ENCODE assay signal across 12 cellular contexts in genomic region chr11:8283510-8284272, GRCh38. TPM values are rescaled to one million over a fixed set of nuclear protein-coding genes. Genes with fewer than 3 reads are reported as not detected.
DNase-seq lines count a peak whose midpoint lies in the region; FAIRE-seq and TF ChIP-seq lines count a peak whose summit lies in the region.
"Had no signal": no experiment of that assay in that cellular context is flagged by ENCODE, and none has a peak within 500 bp of the region (broad histone marks: within the 10 kb centered on the region; RNA-seq: fewer than 3 reads in every experiment).

No MANE protein-coding gene starts in this region.

- peak; percentile 24 for DNase-seq in DMS153 treated with DMSO at 0.1 percent for 48 hours (lab: John Stamatoyannopoulos, UW; ENCODE audit: unreplicated experiment)
- DNase-seq in NCI-H2107 (lab: John Stamatoyannopoulos, UW), result peak; percentile 48
- DNase-seq in neural crest cell (ENCODE audit: low read depth, low spot score), result peak; percentile 43
- DNase-seq in activated gamma-delta T cell (lab: John Stamatoyannopoulos, UW), result no peak
- no peak for DNase-seq in A673 (ENCODE audit: low spot score)
- DNase-seq in kidney, result no peak
- no peak for DNase-seq in activated gamma-delta T cell treated with Interleukin-2 at 50 U/mL for 16 hours

- CTCF ChIA-PET in A673 (lab: Charles Lee), result no interaction called here

- H3K27me3 Mint-ChIP-seq in neural crest cell (ENCODE audit: low read depth), result no peaks in the 10 kb centered on the region

- peaks cover 7% of the 10 kb centered on the region for H3K27me3 ChIP-seq in ectodermal cell (ENCODE audit: control insufficient read depth, insufficient read depth, low read length, poor library complexity, severe bottlenecking)
- H3K27me3 ChIP-seq in A673 (replicated peaks; ENCODE audit: insufficient read depth, low read depth, low read length, poor library complexity), result peaks cover 60% of the 10 kb centered on the region

- H3K9me3 ChIP-seq in ectodermal cell (ENCODE audit: control insufficient read depth, low read length), result no peaks in the 10 kb centered on the region
- no peaks in the 10 kb centered on the region for H3K9me3 ChIP-seq in A673 (ENCODE audit: low read depth, low read length, poor library complexity, severe bottlenecking)
- no peaks in the 10 kb centered on the region for H3K9me3 ChIP-seq in kidney (ENCODE audit: control insufficient read depth in 1 of 2, low read length in 2 of 2)

- H3K4me3 Mint-ChIP-seq in neural crest cell, result peak overlapping the region; percentile 2
- H3K4me3 Mint-ChIP-seq: stimulated activated naive CD8-positive, alpha-beta T cell treated with anti-CD3 and anti-CD28 coated beads, Interleukin-15, Interleukin-2, amounts not matched to agents 100 ng/mL and 50 ng/mL, for 24 hours had no signal

- POLR2A ChIA-PET in A673 (lab: Charles Lee; ENCODE audit: low non-redundant PET), result no interaction called here

- TF ChIP-seq CTCF in neural crest cell (conservative IDR thresholded peaks at IDR 0.05) (no peak), A673 (conservative IDR thresholded peaks at IDR 0.05; ENCODE audit: low read depth, low read length) (no peak), kidney (IDR thresholded peaks at IDR 0.05; ENCODE audit: borderline replicate concordance, extremely low read depth, insufficient read depth) (no peak)

- intact Hi-C loops in A673 (cut with micrococcal nuclease; ENCODE audit: unreplicated experiment), result no loop called here
- intact Hi-C loops in kidney (cut with DNase I), result no loop called here

- no TSS peak for BruUV-seq in A673 (replicated peaks; lab: Mats Ljungman, UMichigan)

- no peaks in the 10 kb centered on the region for H3K9me3 Mint-ChIP-seq in neural crest cell
- H3K9me3 Mint-ChIP-seq: activated naive CD4-positive, alpha-beta T cell treated with anti-CD3 and anti-CD28 coated beads, Interleukin-2, amount 50 U/mL, for 72 hours; stimulated activated naive CD8-positive, alpha-beta T cell treated with anti-CD3 and anti-CD28 coated beads, Interleukin-15, Interleukin-2, amounts not matched to agents 100 ng/mL and 50 ng/mL, for 24 hours had no signal

- H3K9ac ChIP-seq in kidney (ENCODE audit: low read length in 2 of 2), result no peak overlapping the region

- H3K27ac Mint-ChIP-seq in neural crest cell (ENCODE audit: unreplicated experiment), result no peak overlapping the region
- H3K27ac Mint-ChIP-seq: activated naive CD4-positive, alpha-beta T cell treated with anti-CD3 and anti-CD28 coated beads, Interleukin-2, amount 50 U/mL, for 72 hours; stimulated activated naive CD8-positive, alpha-beta T cell treated with anti-CD3 and anti-CD28 coated beads, Interleukin-15, Interleukin-2, amounts not matched to agents 100 ng/mL and 50 ng/mL, for 24 hours had no signal

- H3K27ac ChIP-seq in ectodermal cell (ENCODE audit: insufficient read depth, low read depth, low read length, poor library complexity, severe bottlenecking) (peak overlapping the region; percentile 68), A673 (ENCODE audit: low read depth, low read length, poor library complexity, severe bottlenecking) (no peak overlapping the region), kidney (ENCODE audit: low read depth in 2 of 2, low read length in 2 of 2) (no peak overlapping the region)

- H3K36me3 Mint-ChIP-seq in neural crest cell (ENCODE audit: low read depth), result no peaks in the 10 kb centered on the region
- H3K36me3 Mint-ChIP-seq: activated naive CD4-positive, alpha-beta T cell treated with anti-CD3 and anti-CD28 coated beads, Interleukin-2, amount 50 U/mL, for 72 hours had no signal

- H3K4me1 Mint-ChIP-seq in neural crest cell, result peaks cover 15% of the 10 kb centered on the region

- WGBS in ectodermal cell, 2 experiments, result 13 to 14% methylated on average over 30 of the region's 30 CpGs

- no peaks in the 10 kb centered on the region for H3K36me3 ChIP-seq in ectodermal cell (ENCODE audit: control insufficient read depth, insufficient read depth, low read length)
- no peaks in the 10 kb centered on the region for H3K36me3 ChIP-seq in A673 (ENCODE audit: insufficient read depth, low read length, poor library complexity, severe bottlenecking)
- no peaks in the 10 kb centered on the region for H3K36me3 ChIP-seq in kidney (ENCODE audit: control insufficient read depth in 1 of 2, insufficient read depth in 2 of 2, low read length in 2 of 2)

- no peak for FAIRE-seq in kidney (lab: Jason Lieb, UNC)

- H3K4me1 ChIP-seq in ectodermal cell (ENCODE audit: control insufficient read depth, insufficient read depth, low read length) (peaks cover 21% of the 10 kb centered on the region), A673 (ENCODE audit: insufficient read depth, low read length, poor library complexity, severe bottlenecking) (peaks cover 8% of the 10 kb centered on the region), kidney (ENCODE audit: control insufficient read depth in 1 of 2, insufficient read depth in 1 of 2, low read depth in 1 of 2, low read length in 2 of 2) (peaks cover 0 to 8% of the 10 kb centered on the region in 2 donors)

- H3K4me3 ChIP-seq in ectodermal cell (ENCODE audit: insufficient read depth, low read depth, low read length), result peak overlapping the region; percentile 21
- H3K4me3 ChIP-seq in A673 (ENCODE audit: low read depth, low read length, poor library complexity, severe bottlenecking), result no peak overlapping the region
- H3K4me3 ChIP-seq in kidney (ENCODE audit: low read length in 2 of 2), result no peak overlapping the region

RNA-seq across cellular contexts. Expression of gene LMO1, which starts 20.0 kb away (rescaled TPM):
- 16.4 TPM for polyA plus RNA-seq in ectodermal cell (2013, experiment 1 of 4)
- polyA plus RNA-seq in ectodermal cell (2013, experiment 2 of 4), result 18.0 TPM
- polyA plus RNA-seq in ectodermal cell (2013, experiment 3 of 4), result 19.4 TPM
- 17.3 TPM for polyA plus RNA-seq in ectodermal cell (2013, experiment 4 of 4)
- 1.5 and 1.8 TPM in 2 replicates for total RNA-seq in neural crest cell
- total RNA-seq in A673 (2021), result not detected in 2 replicates
- total RNA-seq in kidney, result not detected
- 0.95 TPM for polyA plus RNA-seq in kidney (ENCODE audit: insufficient read depth, low read depth, low replicate concordance)
- total RNA-seq: activated naive CD4-positive, alpha-beta T cell treated with anti-CD3 and anti-CD28 coated beads, Interleukin-2, amount 50 U/mL, for 72 hours; pulmonary artery endothelial cell; SK-MEL-5 had no signal

Comparison
In these comparisons a context has a peak if more than half of its experiments do, and no peak if none do; other contexts are left out.
1. DNase-seq: peak in DMS153 treated with DMSO at 0.1 percent for 48 hours (single experiment), NCI-H2107 (single experiment) and neural crest cell (single experiment); none in activated gamma-delta T cell (single experiment), A673 (single experiment), kidney (single experiment) and activated gamma-delta T cell treated with Interleukin-2 at 50 U/mL for 16 hours (single experiment).